In the genomic region with DNA sequence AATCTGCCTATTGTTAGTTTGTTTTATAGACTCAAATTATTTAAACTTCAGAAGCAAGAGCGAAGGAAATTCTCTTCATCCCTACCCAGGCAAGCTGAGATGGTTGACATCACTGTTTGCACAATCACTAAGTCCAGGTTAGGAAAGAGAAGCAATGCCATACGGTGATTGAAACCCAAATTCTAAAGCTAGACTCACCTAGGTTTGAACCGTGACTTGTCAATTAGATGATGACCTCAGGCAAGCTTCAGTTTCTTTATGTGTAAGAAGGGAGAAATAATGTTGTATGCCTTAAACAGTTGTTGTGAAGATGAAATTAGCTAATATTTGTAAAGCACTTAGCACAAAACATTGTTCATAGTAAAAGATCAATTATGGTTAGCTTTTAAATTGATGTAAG, we compare ENCODE assay signal across 9 cellular contexts.
A peak's percentile ranks its signal among the peaks of the same experiment; 100 is the strongest.
DNase-seq lines count a peak whose midpoint lies in the region; ATAC-seq and TF ChIP-seq lines count a peak whose summit lies in the region.
"Had no signal": no experiment of that assay in that cellular context is flagged by ENCODE, and none has a peak within 500 bp of the region (broad histone marks: within the 10 kb centered on the region; RNA-seq: fewer than 3 reads in every experiment).

No MANE protein-coding gene starts in this region.

- H3K4me2 ChIP-seq in BLaER1 treated with 17β-estradiol and CSF1 and Interleukin-3, amounts not matched to agents 10 nM and 100 nM = peak overlapping the region; percentile 73 to 93 (median 78)

- no peak for DNase-seq in activated CD4-positive, alpha-beta memory T cell treated with anti-CD3 and anti-CD28 coated beads for 36 hours
- DNase-seq in NCI-H748 treated with DMSO at 0.1 percent for 48 hours (lab: John Stamatoyannopoulos, UW) (no peak), CD14-positive monocyte (ENCODE audit: low spot score) (no peak), DMS79 treated with DMSO at 0.1 percent for 48 hours (lab: John Stamatoyannopoulos, UW) (no peak)
- no peak for DNase-seq in stimulated activated CD4-positive, alpha-beta T cell treated with anti-CD3 and anti-CD28 coated beads, Interleukin-15, amount 100 ng/mL, for 24 hours
- DNase-seq: DMS79 had no signal

- no peaks in the 10 kb centered on the region for H3K27me3 Mint-ChIP-seq in activated CD4-positive, alpha-beta memory T cell treated with anti-CD3 and anti-CD28 coated beads for 36 hours
- H3K27me3 Mint-ChIP-seq in CD14-positive monocyte (ENCODE audit: low read depth in 3 of 3) = peaks cover 0 to 2% (median 0%) of the 10 kb centered on the region in 3 donors

- H3K4me1 ChIP-seq in BLaER1 treated with 17β-estradiol and CSF1 and Interleukin-3, amounts not matched to agents 10 nM and 100 nM = peaks cover 57 to 74% (median 67%) of the 10 kb centered on the region in 10 experiments

- no peaks in the 10 kb centered on the region for H4K20me1 ChIP-seq in BLaER1 treated with 17β-estradiol and CSF1 and Interleukin-3, amounts not matched to agents 10 nM and 100 nM

- peak overlapping the region in 4 of 10 experiments; percentile 1 to 25 (median 14); a peak in 4 of 20 replicates for H3K4me3 ChIP-seq in BLaER1 treated with 17β-estradiol and CSF1 and Interleukin-3, amounts not matched to agents 10 nM and 100 nM

- no peak overlapping the region for H3K4me3 Mint-ChIP-seq in activated CD4-positive, alpha-beta memory T cell treated with anti-CD3 and anti-CD28 coated beads for 36 hours
- H3K4me3 Mint-ChIP-seq in CD14-positive monocyte = no peak overlapping the region

- H3K36me3 Mint-ChIP-seq in activated CD4-positive, alpha-beta memory T cell treated with anti-CD3 and anti-CD28 coated beads for 36 hours = peaks cover 4% of the 10 kb centered on the region
- H3K36me3 Mint-ChIP-seq in CD14-positive monocyte = no peaks in the 10 kb centered on the region

- peaks cover 16 to 29% (median 27%) of the 10 kb centered on the region in 11 experiments for H3K9me3 ChIP-seq in BLaER1 treated with 17β-estradiol and CSF1 and Interleukin-3, amounts not matched to agents 10 nM and 100 nM (replicated peaks in 1 of 11)

- peak overlapping the region in 8 of 11 experiments; percentile 40 to 82 (median 72); a peak in 16 of 22 replicates for H3K9ac ChIP-seq in BLaER1 treated with 17β-estradiol and CSF1 and Interleukin-3, amounts not matched to agents 10 nM and 100 nM

- peak overlapping the region in 10 of 11 experiments; percentile 25 to 95 (median 82); a peak in 19 of 22 replicates for H3K27ac ChIP-seq in BLaER1 treated with 17β-estradiol and CSF1 and Interleukin-3, amounts not matched to agents 10 nM and 100 nM

- no peak for TF ChIP-seq CTCF in CD14-positive monocyte (IDR thresholded peaks at IDR 0.05)

- CTCF ChIA-PET in activated CD4-positive, alpha-beta memory T cell treated with anti-CD3 and anti-CD28 coated beads for 36 hours (lab: Charles Lee) = interaction anchor here (0.8 to 2.0 kb wide), 5 partner anchors 22 to 509 kb away, joined by 3 to 8 read pairs (median 4); no protein-coding TSS in a partner anchor

- intact Hi-C loops in activated CD4-positive, alpha-beta memory T cell treated with anti-CD3 and anti-CD28 coated beads for 36 hours (cut with micrococcal nuclease) = loop anchor here (1.0 to 10.0 kb wide), 17 partner anchors 16 to 848 kb away; a partner anchor contains a TSS
- intact Hi-C loops in CD14-positive monocyte (cut with micrococcal nuclease) = no loop called here

- ATAC-seq in GM18861 (IDR thresholded peaks at IDR 0.05; ENCODE audit: unreplicated experiment) = peak; percentile 63
- peak; percentile 82 for ATAC-seq in HG02870 (IDR thresholded peaks at IDR 0.05; ENCODE audit: unreplicated experiment)

- H3K9me3 Mint-ChIP-seq in activated CD4-positive, alpha-beta memory T cell treated with anti-CD3 and anti-CD28 coated beads for 36 hours = peaks cover 8% of the 10 kb centered on the region
- peaks cover 2 to 12% (median 6%) of the 10 kb centered on the region in 7 donors for H3K9me3 Mint-ChIP-seq in CD14-positive monocyte

- POLR2A ChIA-PET in activated CD4-positive, alpha-beta memory T cell treated with anti-CD3 and anti-CD28 coated beads for 36 hours (lab: Charles Lee) = interaction anchor here (0.5 to 3.0 kb wide), 11 partner anchors 9 to 846 kb away, joined by 3 to 14 read pairs (median 6); a partner anchor contains a TSS

- H3K27ac Mint-ChIP-seq in activated CD4-positive, alpha-beta memory T cell treated with anti-CD3 and anti-CD28 coated beads for 36 hours = peak overlapping the region; percentile 91
- no peak overlapping the region for H3K27ac Mint-ChIP-seq in CD14-positive monocyte

- no peaks in the 10 kb centered on the region for H3K27me3 ChIP-seq in BLaER1 treated with 17β-estradiol and CSF1 and Interleukin-3, amounts not matched to agents 10 nM and 100 nM

- H3K36me3 ChIP-seq in BLaER1 treated with 17β-estradiol and CSF1 and Interleukin-3, amounts not matched to agents 10 nM and 100 nM = peaks cover 0 to 14% (median 8%) of the 10 kb centered on the region in 11 experiments; a peak in 11 of 22 replicates

- H3K4me1 Mint-ChIP-seq in activated CD4-positive, alpha-beta memory T cell treated with anti-CD3 and anti-CD28 coated beads for 36 hours (ENCODE audit: low read depth) = peaks cover 70% of the 10 kb centered on the region
- peaks cover 32% of the 10 kb centered on the region for H3K4me1 Mint-ChIP-seq in CD14-positive monocyte
